24 cellular contexts compared by ENCODE assay signal in the genomic region with DNA sequence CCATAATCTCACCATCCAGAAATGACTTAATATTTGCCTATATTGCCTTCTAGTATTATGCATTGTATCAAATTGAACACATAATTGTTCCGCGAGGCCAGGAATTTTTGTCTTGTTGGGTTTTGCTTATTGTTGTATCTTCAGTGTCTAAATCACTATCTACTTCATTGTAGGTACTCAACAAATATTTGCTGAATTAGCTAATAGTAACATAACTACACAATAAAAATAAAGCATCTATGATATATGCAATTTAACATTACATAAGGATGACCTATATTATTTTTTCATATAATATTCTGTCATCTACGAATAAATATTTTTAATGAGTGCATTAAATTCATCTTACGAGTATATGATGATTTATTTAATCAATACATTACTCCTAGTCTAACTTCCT.
A peak's percentile ranks its signal among the peaks of the same experiment; 100 is the strongest.
DNase-seq lines count a peak whose midpoint lies in the region; ATAC-seq, FAIRE-seq and TF ChIP-seq lines count a peak whose summit lies in the region.
"Had no signal": no experiment of that assay in that cellular context is flagged by ENCODE, and none has a peak within 500 bp of the region (broad histone marks: within the 10 kb centered on the region; RNA-seq: fewer than 3 reads in every experiment).

No MANE protein-coding gene starts in this region.

- DNase-seq in HepG2 (ENCODE audit: low spot score) = no peak
- no peak for DNase-seq in right lobe of liver
- DNase-seq in MG63 = no peak
- DNase-seq: ACHN; BE2C; C1 segment of cervical spinal cord; CD4-positive, alpha-beta memory T cell; CD4-positive, CD25-positive, alpha-beta regulatory T cell; CD8-positive, alpha-beta memory T cell; COR-L47; DMS 273 treated with DMSO at 0.1 percent for 48 hours; DMS153; DMS53; DMS79; DND-41; EL; GDM1 had no signal

- TF ChIP-seq CTCF in HepG2 (CRISPR knock-in tag; IDR thresholded peaks at IDR 0.05) = no peak
- TF ChIP-seq CTCF in right lobe of liver (IDR thresholded peaks at IDR 0.05) = no peak

- TF ChIP-seq RAD21 in HepG2 (CRISPR knock-in tag; IDR thresholded peaks at IDR 0.05) = no peak

- intact Hi-C loops in HepG2 (cut with micrococcal nuclease; ENCODE audit: unreplicated experiment) = no loop called here
- intact Hi-C loops in right lobe of liver (cut with DNase I) = no loop called here

- no peaks in the 10 kb centered on the region for H3K79me2 ChIP-seq in HepG2 (ENCODE audit: insufficient read depth, low read length)

- BruUV-seq in HepG2 (replicated peaks; lab: Mats Ljungman, UMichigan) = no TSS peak

- no peaks in the 10 kb centered on the region for H3K4me1 ChIP-seq in HepG2 (ENCODE audit: insufficient read depth, low read length)
- H3K4me1 ChIP-seq in right lobe of liver = no peaks in the 10 kb centered on the region
- H3K4me1 ChIP-seq: BE2C, BLaER1 had no signal

- POLR2A ChIA-PET in HepG2 (lab: Yijun Ruan, JAX) = no interaction called here

- in situ Hi-C loops in HepG2 (cut with HindIII; ENCODE audit: extremely low pct_ligation_motif_present, low pct_unique_long_range_greater_than_20kb) = no loop called here

- 49% methylated on average over 4 of the region's 4 CpGs for WGBS in HepG2 (ENCODE audit: low lambda C conversion rate)
- 89% methylated on average over 4 of the region's 4 CpGs for WGBS in right lobe of liver (ENCODE audit: insufficient coverage, low coverage, low lambda C conversion rate, missing lambda C conversion rate)

- H2AFZ ChIP-seq in HepG2 (ENCODE audit: low read length) = no peak overlapping the region

- no peak overlapping the region for H3K4me2 ChIP-seq in HepG2 (ENCODE audit: low read depth, low read length)
- H3K4me2 ChIP-seq: BLaER1 had no signal

- ATAC-seq in HepG2 (no peak), right lobe of liver (no peak), GM21390 (IDR thresholded peaks at IDR 0.05; ENCODE audit: unreplicated experiment) (no peak)
- ATAC-seq: GM12878 had no signal

- TF ChIP-seq EP300 in HepG2 (IDR thresholded peaks at IDR 0.05; ENCODE audit: low read depth in 2 of 2, low read length in 2 of 2) = no peak
- TF ChIP-seq EP300 in HepG2 (CRISPR knock-in tag; IDR thresholded peaks at IDR 0.05; ENCODE audit: borderline replicate concordance) = no peak

- H4K20me1 ChIP-seq in HepG2 (ENCODE audit: insufficient read depth, low read length) = no peaks in the 10 kb centered on the region
- H4K20me1 ChIP-seq: BLaER1 had no signal

- H3K36me3 ChIP-seq in HepG2 (replicated peaks in 1 of 2; ENCODE audit: control insufficient read depth in 1 of 2, insufficient read depth in 2 of 2, low read length in 2 of 2) (no peaks in the 10 kb centered on the region), right lobe of liver (no peaks in the 10 kb centered on the region), MG63 (no peaks in the 10 kb centered on the region)
- H3K36me3 ChIP-seq: BE2C, BLaER1 had no signal

- CTCF ChIA-PET in HepG2 (lab: Yijun Ruan, JAX; ENCODE audit: low intra/inter-chr PET ratio, low total read pairs) = no interaction called here

- no peaks in the 10 kb centered on the region for H3K27me3 ChIP-seq in HepG2 (ENCODE audit: control insufficient read depth in 1 of 2, insufficient read depth in 2 of 2, low read length in 2 of 2)
- no peaks in the 10 kb centered on the region for H3K27me3 ChIP-seq in right lobe of liver
- H3K27me3 ChIP-seq in MG63 = no peaks in the 10 kb centered on the region; the same call in 1 of the 2 replicates
- H3K27me3 ChIP-seq: BE2C, BLaER1 had no signal

- H3K4me3 ChIP-seq in HepG2 (replicated peaks in 1 of 3; ENCODE audit: insufficient read depth in 1 of 3, low read depth in 2 of 3, low read length in 3 of 3) = no peak overlapping the region
- no peak overlapping the region for H3K4me3 ChIP-seq in right lobe of liver
- no peak overlapping the region for H3K4me3 ChIP-seq in MG63
- H3K4me3 ChIP-seq: BLaER1, GM12878 had no signal

- no peak for FAIRE-seq in HepG2 (lab: Jason Lieb, UNC)
- peak; percentile 24 for FAIRE-seq in colon (lab: Jason Lieb, UNC)
- FAIRE-seq: GM12878, GM12892, GM18507 had no signal

- no peak overlapping the region for H3K27ac ChIP-seq in HepG2 (ENCODE audit: extremely low read length, insufficient read depth, low read length)
- no peak overlapping the region for H3K27ac ChIP-seq in right lobe of liver
- H3K27ac ChIP-seq: 22Rv1, BLaER1 had no signal

- TF ChIP-seq POLR2A in HepG2 (IDR thresholded peaks at IDR 0.05; ENCODE audit: insufficient read depth in 1 of 2, low read depth in 2 of 2, low read length in 2 of 2) (no peak), right lobe of liver (IDR thresholded peaks at IDR 0.05) (no peak)

- H3K9me3 ChIP-seq in HepG2 (ENCODE audit: low read length) (no peaks in the 10 kb centered on the region), right lobe of liver (no peaks in the 10 kb centered on the region), MG63 (no peaks in the 10 kb centered on the region)
- H3K9me3 ChIP-seq: BE2C had no signal

- no peak overlapping the region for H3K9ac ChIP-seq in HepG2 (ENCODE audit: insufficient read depth, low read depth, low read length)
- H3K9ac ChIP-seq: BLaER1 had no signal

TF ChIP-seq in HepG2, 621 proteins besides CTCF, POLR2A, EP300 and RAD21:
- TF ChIP-seq MAFF (IDR thresholded peaks at IDR 0.05; ENCODE audit: low read depth, low read length) (peak; percentile 36; the same call in 1 of the 2 replicates), POLR2AphosphoS5 (IDR thresholded peaks at IDR 0.05; ENCODE audit: low read depth, low read length) (no peak), CBFB (CRISPR knock-in tag; IDR thresholded peaks at IDR 0.05) (no peak), TGIF2 (CRISPR knock-in tag; IDR thresholded peaks at IDR 0.05) (no peak), ZMAT3 (CRISPR knock-in tag; conservative IDR thresholded peaks at IDR 0.05) (no peak), MAFK (conservative IDR thresholded peaks at IDR 0.05 in 1 of 2, IDR thresholded peaks at IDR 0.05 in 1 of 2; ENCODE audit: low read length in 2 of 2) (peak; percentile 23 to 62; a peak in 2 of 4 replicates), DR1 (CRISPR knock-in tag; IDR thresholded peaks at IDR 0.05) (no peak), ZFP36 (IDR thresholded peaks at IDR 0.05; ENCODE audit: borderline replicate concordance, low read depth, low read length, partially characterized antibody) (no peak), HMGA1 (CRISPR knock-in tag; conservative IDR thresholded peaks at IDR 0.05) (no peak)
